ENCODE assay signal across 8 cellular contexts in the genomic region with DNA sequence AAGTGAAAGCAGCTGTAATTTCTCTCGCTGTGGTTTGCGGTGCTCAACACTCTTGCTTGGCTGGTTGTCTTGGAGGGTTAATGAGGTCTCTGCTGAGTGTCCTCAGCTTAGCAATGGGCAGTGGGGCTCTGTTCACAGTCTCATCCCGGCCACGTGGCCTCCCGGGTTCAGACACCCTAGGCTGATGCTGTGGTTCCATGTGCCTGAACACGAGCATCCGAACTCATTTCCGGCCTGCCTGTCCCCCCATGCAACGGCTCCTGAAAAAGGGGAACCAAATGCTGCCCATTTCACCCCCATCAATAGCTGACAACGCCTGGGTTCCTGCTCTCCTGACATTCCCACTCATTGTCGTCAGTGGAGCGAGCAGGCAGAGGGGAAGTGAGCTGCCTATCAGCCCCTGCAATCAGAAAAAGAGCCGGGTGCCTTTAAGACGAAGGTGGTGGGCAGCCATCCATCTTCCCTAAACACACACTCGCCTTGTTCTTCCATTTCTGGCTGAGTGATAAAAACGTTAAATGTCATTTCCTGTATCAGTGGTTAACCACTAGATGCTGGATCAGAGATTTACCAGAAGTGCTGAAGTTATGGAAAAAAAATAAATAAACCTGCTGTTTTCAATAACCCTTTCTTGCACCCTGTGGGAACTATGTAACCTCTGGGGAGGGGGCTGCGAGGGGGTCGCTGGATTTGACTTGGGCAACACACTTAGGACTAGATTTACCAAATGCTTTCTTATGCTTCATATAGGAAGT.
A peak's percentile ranks its signal among the peaks of the same experiment; 100 is the strongest.
DNase-seq lines count a peak whose midpoint lies in the region; ATAC-seq and TF ChIP-seq lines count a peak whose summit lies in the region.

No MANE protein-coding gene starts in this region.

- peak overlapping the region; percentile 87 for H2AFZ ChIP-seq in GM23248

- TF ChIP-seq CTCF in psoas muscle (IDR thresholded peaks at IDR 0.05), result no peak

- H3K4me1 ChIP-seq in GM23248 (ENCODE audit: insufficient read depth) (peaks cover 22% of the 10 kb centered on the region), psoas muscle (no peaks in the 10 kb centered on the region)

- peaks cover 13% of the 10 kb centered on the region; the same call in 1 of the 2 replicates for H3F3A ChIP-seq in GM23248 (ENCODE audit: insufficient read depth)

- no peaks in the 10 kb centered on the region for H3K79me2 ChIP-seq in GM23248 (ENCODE audit: insufficient read depth)

- H3K4me3 ChIP-seq in GM23248 (peak overlapping the region; percentile 34), psoas muscle (no peak overlapping the region)

- H3K4me2 ChIP-seq in GM23248 (ENCODE audit: unreplicated experiment), result peak overlapping the region; percentile 62

- H3K9me2 ChIP-seq in GM23248 (ENCODE audit: insufficient read depth), result no peaks in the 10 kb centered on the region

- H3K9me3 Mint-ChIP-seq in activated T-cell treated with anti-CD3 and anti-CD28 coated beads, Interleukin-2, amount 50 U/mL, for 4 hours, result peaks cover 11% of the 10 kb centered on the region

- DNase-seq in GF-D8 (lab: John Stamatoyannopoulos, UW) (peak; percentile 89), GM23248 (peak; percentile 68), NAMALWA (ENCODE audit: low spot score) (peak; percentile 79), Right ventricle myocardium inferior (ENCODE audit: missing footprints) (peak; percentile 74), psoas muscle (peak; percentile 43 to 55), iPS-NIHi7 (ENCODE audit: extremely low spot score) (no peak), DMS 273 (lab: John Stamatoyannopoulos, UW; ENCODE audit: unreplicated experiment) (no peak)
- DNase-seq in activated T-cell treated with anti-CD3 and anti-CD28 coated beads, Interleukin-2, amount 50 U/mL, for 4 hours, result no peak

- no peak overlapping the region for H3K27ac ChIP-seq in GM23248
- peak overlapping the region; percentile 9 for H3K27ac ChIP-seq in psoas muscle

- intact Hi-C loops in Right ventricle myocardium inferior (cut with DNase I), result no loop called here
- intact Hi-C loops in psoas muscle (cut with DNase I), result no loop called here

- peak overlapping the region; percentile 72 for H3K4me3 Mint-ChIP-seq in activated T-cell treated with anti-CD3 and anti-CD28 coated beads, Interleukin-2, amount 50 U/mL, for 4 hours

- peaks cover 86% of the 10 kb centered on the region for H3K4me1 Mint-ChIP-seq in activated T-cell treated with anti-CD3 and anti-CD28 coated beads, Interleukin-2, amount 50 U/mL, for 4 hours (ENCODE audit: low read depth)

- no peaks in the 10 kb centered on the region for H4K20me1 ChIP-seq in GM23248 (ENCODE audit: insufficient read depth)

- H3K27me3 Mint-ChIP-seq in activated T-cell treated with anti-CD3 and anti-CD28 coated beads, Interleukin-2, amount 50 U/mL, for 4 hours (ENCODE audit: low read depth), result peaks cover 2% of the 10 kb centered on the region

- H3K36me3 Mint-ChIP-seq in activated T-cell treated with anti-CD3 and anti-CD28 coated beads, Interleukin-2, amount 50 U/mL, for 4 hours (ENCODE audit: insufficient read depth), result peaks cover 2% of the 10 kb centered on the region

- peak overlapping the region; percentile 29; the same call in 1 of the 2 replicates for H3K9ac ChIP-seq in GM23248

- H3K9me3 ChIP-seq in GM23248 (ENCODE audit: low read depth) (no peaks in the 10 kb centered on the region), psoas muscle (no peaks in the 10 kb centered on the region)

- in situ Hi-C loops in GM23248 (cut with MboI), result no loop called here

- H3K36me3 ChIP-seq in GM23248 (ENCODE audit: low read depth), result no peaks in the 10 kb centered on the region
- H3K36me3 ChIP-seq in psoas muscle (ENCODE audit: insufficient read depth in 1 of 2, low read depth in 1 of 2), result no peaks in the 10 kb centered on the region

- peak; percentile 54 to 63 for ATAC-seq in activated T-cell treated with anti-CD3 and anti-CD28 coated beads, Interleukin-2, amount 50 U/mL, for 4 hours
- ATAC-seq in Right ventricle myocardium inferior (peak; percentile 74), psoas muscle (peak in 3 of 4 donors; percentile 25 to 56 (median 43))

- 13 to 16% methylated on average over 18 of the region's 18 CpGs for WGBS in GM23248 (ENCODE audit: low coverage in 1 of 2, low lambda C conversion rate in 2 of 2, missing lambda C conversion rate in 2 of 2), 2 experiments
- 70 to 73% (median 72%) methylated on average over 18 of the region's 18 CpGs for WGBS in psoas muscle, 3 donors

- no peaks in the 10 kb centered on the region for H3K27me3 ChIP-seq in GM23248 (replicated peaks; ENCODE audit: insufficient read depth)
- H3K27me3 ChIP-seq in psoas muscle (ENCODE audit: insufficient read depth in 3 of 3, low read length in 2 of 3), result no peaks in the 10 kb centered on the region

Comparison
In these comparisons a context has a peak if more than half of its experiments do, and no peak if none do; other contexts are left out.
1. DNase-seq: peak in GF-D8 (single experiment), GM23248 (single experiment), NAMALWA (single experiment), Right ventricle myocardium inferior (single experiment) and psoas muscle (2 of 2); none in activated T-cell treated with anti-CD3 and anti-CD28 coated beads, Interleukin-2, amount 50 U/mL, for 4 hours (single experiment), iPS-NIHi7 (single experiment) and DMS 273 (single experiment).
2. Peak in every context shown above with its lines, with median percentiles within 50 percentile points of each other: ATAC-seq.